Comparison of ENCODE assay signal across 10 cellular contexts in the genomic region with DNA sequence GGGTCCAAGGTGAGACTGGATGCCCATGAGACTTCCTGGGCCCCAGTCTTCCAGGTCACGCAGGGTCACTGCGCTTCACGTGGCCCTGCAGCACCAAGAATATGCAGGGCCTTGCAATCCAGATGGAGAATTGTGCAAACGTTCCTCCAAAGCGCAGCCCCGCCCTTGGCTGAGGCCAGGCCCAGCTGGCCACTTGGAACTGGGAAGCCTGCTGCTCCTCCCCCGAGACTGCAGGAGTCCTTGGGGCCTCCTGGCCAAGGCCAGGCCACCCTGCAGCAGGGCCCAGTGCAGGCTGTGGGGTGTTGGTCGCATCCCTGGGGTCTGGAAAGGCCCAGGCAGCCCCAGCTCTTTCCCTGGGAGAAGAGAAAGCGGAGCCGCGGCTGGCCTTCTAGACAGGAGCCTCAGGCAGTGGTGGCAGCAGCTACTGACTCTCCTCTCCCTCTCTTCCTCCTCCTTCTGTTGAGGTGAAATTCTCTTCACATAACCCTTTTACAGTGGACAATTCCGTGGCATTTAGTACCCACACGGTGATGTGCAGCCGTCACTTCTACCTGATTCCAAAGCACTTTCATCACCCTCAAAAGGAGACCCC.
DNase-seq lines count a peak whose midpoint lies in the region; ATAC-seq and TF ChIP-seq lines count a peak whose summit lies in the region.
"Had no signal": no experiment of that assay in that cellular context is flagged by ENCODE, and none has a peak within 500 bp of the region (broad histone marks: within the 10 kb centered on the region; RNA-seq: fewer than 3 reads in every experiment).

No MANE protein-coding gene starts in this region.

- H3K4me1 Mint-ChIP-seq in activated naive CD4-positive, alpha-beta T cell treated with anti-CD3 and anti-CD28 coated beads, Interleukin-2, amount 10 ng/mL, durations not matched to agents 7 days and 5 days = no peaks in the 10 kb centered on the region
- no peaks in the 10 kb centered on the region for H3K4me1 Mint-ChIP-seq in stimulated activated memory B cell treated with anti-CD40 and anti-IgM and Interleukin-4, amounts not matched to agents 10 μg/mL and 1 μg/mL and 100 μg/mL, for 72 hours
- peaks cover 43% of the 10 kb centered on the region for H3K4me1 Mint-ChIP-seq in mesothelial cell of epicardium

- no peak for ATAC-seq in HG03378 (IDR thresholded peaks at IDR 0.05; ENCODE audit: unreplicated experiment)
- ATAC-seq in stimulated activated memory B cell treated with anti-CD40 and anti-IgM and Interleukin-4, amounts not matched to agents 10 μg/mL and 1 μg/mL and 100 μg/mL, for 72 hours = no peak

- H3K9me3 ChIP-seq in mucosa of rectum (ENCODE audit: control insufficient read depth in 2 of 2, low read length in 2 of 2) = no peaks in the 10 kb centered on the region

- DNase-seq in AG08396 (ENCODE audit: low spot score) (peak; percentile 84), NCI-H460 (ENCODE audit: extremely low read depth, low read depth) (peak; percentile 55), fibroblast of gingiva (ENCODE audit: low read depth) (peak; percentile 92), mesothelial cell of epicardium (ENCODE audit: low spot score in 2 of 2, unreplicated experiment in 2 of 2) (no peak)
- DNase-seq in activated naive CD4-positive, alpha-beta T cell treated with anti-CD3 and anti-CD28 coated beads, Interleukin-2, amount 10 ng/mL, durations not matched to agents 7 days and 5 days = no peak
- DNase-seq: stimulated activated CD4-positive, alpha-beta T cell treated with anti-CD3 and anti-CD28 coated beads, Interleukin-2, amount 100 ng/mL, for 24 hours had no signal

- no peaks in the 10 kb centered on the region for H3K36me3 Mint-ChIP-seq in activated naive CD4-positive, alpha-beta T cell treated with anti-CD3 and anti-CD28 coated beads, Interleukin-2, amount 10 ng/mL, durations not matched to agents 7 days and 5 days
- H3K36me3 Mint-ChIP-seq in stimulated activated memory B cell treated with anti-CD40 and anti-IgM and Interleukin-4, amounts not matched to agents 10 μg/mL and 1 μg/mL and 100 μg/mL, for 72 hours = no peaks in the 10 kb centered on the region
- H3K36me3 Mint-ChIP-seq in mesothelial cell of epicardium = no peaks in the 10 kb centered on the region

- H3K4me3 Mint-ChIP-seq in activated naive CD4-positive, alpha-beta T cell treated with anti-CD3 and anti-CD28 coated beads, Interleukin-2, amount 10 ng/mL, durations not matched to agents 7 days and 5 days = no peak overlapping the region
- H3K4me3 Mint-ChIP-seq in stimulated activated memory B cell treated with anti-CD40 and anti-IgM and Interleukin-4, amounts not matched to agents 10 μg/mL and 1 μg/mL and 100 μg/mL, for 72 hours = no peak overlapping the region
- no peak overlapping the region for H3K4me3 Mint-ChIP-seq in mesothelial cell of epicardium

- peaks cover 5 to 6% of the 10 kb centered on the region in 2 donors for H3K4me1 ChIP-seq in mucosa of rectum (ENCODE audit: control insufficient read depth in 2 of 2, insufficient read depth in 2 of 2, low read length in 2 of 2)

- H3K27me3 ChIP-seq in mucosa of rectum (ENCODE audit: control insufficient read depth in 2 of 2, insufficient read depth in 2 of 2, low read length in 2 of 2) = peaks cover 0 to 7% of the 10 kb centered on the region in 2 donors

- no peaks in the 10 kb centered on the region for H3K9me3 Mint-ChIP-seq in activated naive CD4-positive, alpha-beta T cell treated with anti-CD3 and anti-CD28 coated beads, Interleukin-2, amount 10 ng/mL, durations not matched to agents 7 days and 5 days
- H3K9me3 Mint-ChIP-seq in stimulated activated memory B cell treated with anti-CD40 and anti-IgM and Interleukin-4, amounts not matched to agents 10 μg/mL and 1 μg/mL and 100 μg/mL, for 72 hours = no peaks in the 10 kb centered on the region
- H3K9me3 Mint-ChIP-seq in mesothelial cell of epicardium = no peaks in the 10 kb centered on the region

- H3K27me3 Mint-ChIP-seq in activated naive CD4-positive, alpha-beta T cell treated with anti-CD3 and anti-CD28 coated beads, Interleukin-2, amount 10 ng/mL, durations not matched to agents 7 days and 5 days = peaks cover 29% of the 10 kb centered on the region
- peaks cover 21% of the 10 kb centered on the region for H3K27me3 Mint-ChIP-seq in stimulated activated memory B cell treated with anti-CD40 and anti-IgM and Interleukin-4, amounts not matched to agents 10 μg/mL and 1 μg/mL and 100 μg/mL, for 72 hours
- H3K27me3 Mint-ChIP-seq in mesothelial cell of epicardium (ENCODE audit: low read depth) = no peaks in the 10 kb centered on the region

- H3K27ac Mint-ChIP-seq in activated naive CD4-positive, alpha-beta T cell treated with anti-CD3 and anti-CD28 coated beads, Interleukin-2, amount 10 ng/mL, durations not matched to agents 7 days and 5 days = no peak overlapping the region
- no peak overlapping the region for H3K27ac Mint-ChIP-seq in stimulated activated memory B cell treated with anti-CD40 and anti-IgM and Interleukin-4, amounts not matched to agents 10 μg/mL and 1 μg/mL and 100 μg/mL, for 72 hours
- H3K27ac Mint-ChIP-seq in mesothelial cell of epicardium = no peak overlapping the region

- peak overlapping the region; percentile 50 to 52 for H3K27ac ChIP-seq in mucosa of rectum (ENCODE audit: low read depth in 2 of 2, low read length in 2 of 2)
- H3K27ac ChIP-seq: KMS-11 had no signal

- no peak overlapping the region for H3K4me3 ChIP-seq in mucosa of rectum (ENCODE audit: low read length in 2 of 2)

- CTCF ChIA-PET in activated naive CD4-positive, alpha-beta T cell treated with anti-CD3 and anti-CD28 coated beads, Interleukin-2, amount 10 ng/mL, durations not matched to agents 7 days and 5 days (lab: Charles Lee) = interaction anchor here (0.6 to 2.7 kb wide), 2 partner anchors 13 to 15 kb away, joined by 3 to 9 read pairs; no protein-coding TSS in a partner anchor

- H3K36me3 ChIP-seq in mucosa of rectum (ENCODE audit: control insufficient read depth in 2 of 2, insufficient read depth in 2 of 2, low read length in 2 of 2) = no peaks in the 10 kb centered on the region

- no peak overlapping the region for H3K9ac ChIP-seq in mucosa of rectum (ENCODE audit: low read depth in 1 of 2, low read length in 2 of 2)
- H3K9ac ChIP-seq: KMS-11 had no signal

- no peak for TF ChIP-seq CTCF in mesothelial cell of epicardium (IDR thresholded peaks at IDR 0.05; ENCODE audit: unreplicated experiment)

Comparison
In these comparisons a context has a peak if more than half of its experiments do, and no peak if none do; other contexts are left out.
1. DNase-seq: peak in AG08396 (single experiment), NCI-H460 (single experiment) and fibroblast of gingiva (single experiment); none in activated naive CD4-positive, alpha-beta T cell treated with anti-CD3 and anti-CD28 coated beads, Interleukin-2, amount 10 ng/mL, durations not matched to agents 7 days and 5 days (single experiment) and mesothelial cell of epicardium (0 of 2).